1 cellular context compared by ENCODE assay signal in genomic region chr4:80989921-80990544, GRCh38.
TF ChIP-seq lines count a peak whose summit lies in the region.

No MANE protein-coding gene starts in this region.

TF ChIP-seq in K562, 482 proteins besides CTCF, POLR2A, EP300 and RAD21:
- TF ChIP-seq DEAF1 (CRISPR knock-in tag; IDR thresholded peaks at IDR 0.05) (peak; percentile 22; the same call in 1 of the 2 replicates), E2F8 (IDR thresholded peaks at IDR 0.05; ENCODE audit: low read depth, partially characterized antibody) (no peak), SMC3 (conservative IDR thresholded peaks at IDR 0.05; ENCODE audit: insufficient read depth, low read depth, low read length) (peak; percentile 48; the same call in 1 of the 2 replicates)
